Comparison of ENCODE assay signal across 15 cellular contexts in genomic region chr1:79152-79551, GRCh38. TPM values are rescaled to one million over a fixed set of nuclear protein-coding genes. Genes with fewer than 3 reads are reported as not detected.
"Had no signal": no experiment of that assay in that cellular context is flagged by ENCODE, and none has a peak within 500 bp of the region (broad histone marks: within the 10 kb centered on the region; RNA-seq: fewer than 3 reads in every experiment).

No MANE protein-coding gene starts in this region.

RNA-seq across cellular contexts. Expression of gene OR4F5, which starts 13.9 kb away (rescaled TPM):
- total RNA-seq: activated B cell treated with CpG ODN at 0.5 μM for 24 hours; activated CD4-positive, alpha-beta memory T cell treated with anti-CD3 and anti-CD28 coated beads for 36 hours; activated CD4-positive, alpha-beta memory T cell treated with anti-CD3 and anti-CD28 coated beads, Interleukin-2, amount 10 ng/mL, durations not matched to agents 7 days and 5 days; activated CD4-positive, alpha-beta T cell treated with anti-CD3 and anti-CD28 coated beads for 36 hours; activated CD4-positive, alpha-beta T cell treated with anti-CD3 and anti-CD28 coated beads, Interleukin-2, amount 10 ng/mL, durations not matched to agents 24 days and 14 days; activated CD4-positive, alpha-beta T cell treated with anti-CD3 and anti-CD28 coated beads, Interleukin-2, amount 10 ng/mL, durations not matched to agents 7 days and 5 days; activated CD8-positive, alpha-beta memory T cell treated with anti-CD3 and anti-CD28 coated beads for 36 hours; activated CD8-positive, alpha-beta memory T cell treated with anti-CD3 and anti-CD28 coated beads, Interleukin-2, amount 10 ng/mL, durations not matched to agents 7 days and 5 days; activated CD8-positive, alpha-beta T cell treated with anti-CD3 and anti-CD28 coated beads for 36 hours; activated CD8-positive, alpha-beta T cell treated with anti-CD3 and anti-CD28 coated beads, Interleukin-2, amount 10 ng/mL, durations not matched to agents 7 days and 5 days; T-cell; T-helper 1 cell treated with Interleukin-12 subunit alpha and Interleukin-12 subunit beta and Interleukin-4 antibody, amounts not matched to agents 30 ng/mL and 1 ng/mL, for 36 hours; T-helper 17 cell; T-helper 2 cell treated with Interferon-gamma antibody and Interleukin-4, amounts not matched to agents 100 ng/mL and 5 ng/mL, for 36 hours; WTC11 had no signal
